ENCODE assay signal across 16 cellular contexts in genomic region chr20:20709858-20710257, GRCh38. TPM values are rescaled to one million over a fixed set of nuclear protein-coding genes. Genes with fewer than 3 reads are reported as not detected.
DNase-seq lines count a peak whose midpoint lies in the region; TF ChIP-seq lines count a peak whose summit lies in the region.
"Had no signal": no experiment of that assay in that cellular context is flagged by ENCODE, and none has a peak within 500 bp of the region (broad histone marks: within the 10 kb centered on the region; RNA-seq: fewer than 3 reads in every experiment).

No MANE protein-coding gene starts in this region.

- intact Hi-C loops in colonic mucosa (cut with DNase I) (no loop called here), testis (cut with DNase I; ENCODE audit: low total_unique reads) (no loop called here), sigmoid colon (cut with DNase I) (loop anchor here (5.0 to 10.0 kb wide), 2 partner anchors 415 to 592 kb away; partner anchors contain the start of genes KIZ and XRN2)
- intact Hi-C loops in activated T-helper 2 cell treated with anti-CD3 and anti-CD28 coated beads, Interferon-gamma antibody, Interleukin-2, Interleukin-4, amounts not matched to agents 10 μg/mL and 5 μg/mL and 100 μg/mL, durations not matched to agents 14 hours and 24 hours and 36 hours (cut with micrococcal nuclease), result loop anchor here (5.0 kb wide), 2 partner anchors 33 to 213 kb away; no protein-coding TSS in a partner anchor

- 75 to 80% methylated on average over 4 of the region's 4 CpGs for WGBS in testis, 2 donors
- WGBS in suprapubic skin, result 89% methylated on average over 4 of the region's 4 CpGs
- WGBS in sigmoid colon, 2 donors, result 44 to 81% methylated on average over 4 of the region's 4 CpGs

- peak overlapping the region; percentile 7 for H3K27ac Mint-ChIP-seq in activated CD4-positive, alpha-beta T cell treated with anti-CD3 and anti-CD28 coated beads, Interleukin-2, amount 10 ng/mL, durations not matched to agents 7 days and 5 days
- no peak overlapping the region for H3K27ac Mint-ChIP-seq in activated T-helper 2 cell treated with anti-CD3 and anti-CD28 coated beads, Interferon-gamma antibody, Interleukin-2, Interleukin-4, amounts not matched to agents 10 μg/mL and 5 μg/mL and 100 μg/mL, durations not matched to agents 14 hours and 24 hours and 36 hours
- H3K27ac Mint-ChIP-seq: memory B cell had no signal

- H3K9me3 ChIP-seq in colonic mucosa, result no peaks in the 10 kb centered on the region
- H3K9me3 ChIP-seq in muscle layer of duodenum (ENCODE audit: control insufficient read depth in 1 of 2, low read length in 2 of 2), result no peaks in the 10 kb centered on the region
- no peaks in the 10 kb centered on the region for H3K9me3 ChIP-seq in testis
- no peaks in the 10 kb centered on the region for H3K9me3 ChIP-seq in suprapubic skin
- H3K9me3 ChIP-seq in sigmoid colon, result no peaks in the 10 kb centered on the region

- H3K4me1 ChIP-seq in colonic mucosa, result no peaks in the 10 kb centered on the region
- H3K4me1 ChIP-seq in muscle layer of duodenum (ENCODE audit: control insufficient read depth in 1 of 2, insufficient read depth in 2 of 2, low read length in 2 of 2), result peaks cover 11 to 14% of the 10 kb centered on the region in 2 donors
- peaks cover 9% of the 10 kb centered on the region for H3K4me1 ChIP-seq in testis
- H3K4me1 ChIP-seq in suprapubic skin, result peaks cover 30% of the 10 kb centered on the region
- H3K4me1 ChIP-seq in sigmoid colon, result peaks cover 0 to 28% (median 26%) of the 10 kb centered on the region in 4 donors

- no peaks in the 10 kb centered on the region for H3K36me3 ChIP-seq in colonic mucosa
- H3K36me3 ChIP-seq in muscle layer of duodenum (ENCODE audit: control insufficient read depth in 1 of 2, insufficient read depth in 2 of 2, low read length in 2 of 2), result no peaks in the 10 kb centered on the region
- no peaks in the 10 kb centered on the region for H3K36me3 ChIP-seq in testis (ENCODE audit: low read depth, missing control alignments)
- no peaks in the 10 kb centered on the region for H3K36me3 ChIP-seq in suprapubic skin
- no peaks in the 10 kb centered on the region for H3K36me3 ChIP-seq in sigmoid colon

- H3K4me3 Mint-ChIP-seq in activated CD4-positive, alpha-beta T cell treated with anti-CD3 and anti-CD28 coated beads, Interleukin-2, amount 10 ng/mL, durations not matched to agents 7 days and 5 days, result no peak overlapping the region
- no peak overlapping the region for H3K4me3 Mint-ChIP-seq in activated T-helper 2 cell treated with anti-CD3 and anti-CD28 coated beads, Interferon-gamma antibody, Interleukin-2, Interleukin-4, amounts not matched to agents 10 μg/mL and 5 μg/mL and 100 μg/mL, durations not matched to agents 14 hours and 24 hours and 36 hours (ENCODE audit: low read depth)

- no peaks in the 10 kb centered on the region for H3K27me3 Mint-ChIP-seq in activated CD4-positive, alpha-beta T cell treated with anti-CD3 and anti-CD28 coated beads, Interleukin-2, amount 10 ng/mL, durations not matched to agents 7 days and 5 days
- no peaks in the 10 kb centered on the region for H3K27me3 Mint-ChIP-seq in activated T-helper 2 cell treated with anti-CD3 and anti-CD28 coated beads, Interferon-gamma antibody, Interleukin-2, Interleukin-4, amounts not matched to agents 10 μg/mL and 5 μg/mL and 100 μg/mL, durations not matched to agents 14 hours and 24 hours and 36 hours (ENCODE audit: low read depth)
- H3K27me3 Mint-ChIP-seq: activated T-cell treated with anti-CD3 and anti-CD28 coated beads, Interleukin-2, amount 50 U/mL, for 24 hours; memory B cell had no signal

- H3K9me3 Mint-ChIP-seq in activated CD4-positive, alpha-beta T cell treated with anti-CD3 and anti-CD28 coated beads, Interleukin-2, amount 10 ng/mL, durations not matched to agents 7 days and 5 days, result no peaks in the 10 kb centered on the region
- peaks cover 6% of the 10 kb centered on the region for H3K9me3 Mint-ChIP-seq in activated T-helper 2 cell treated with anti-CD3 and anti-CD28 coated beads, Interferon-gamma antibody, Interleukin-2, Interleukin-4, amounts not matched to agents 10 μg/mL and 5 μg/mL and 100 μg/mL, durations not matched to agents 14 hours and 24 hours and 36 hours
- H3K9me3 Mint-ChIP-seq: memory B cell had no signal

- H3K4me3 ChIP-seq in colonic mucosa (no peak overlapping the region), muscle layer of duodenum (ENCODE audit: low read depth in 1 of 2, low read length in 2 of 2) (peak overlapping the region in 1 of 2 donors; percentile 60), testis (no peak overlapping the region), suprapubic skin (no peak overlapping the region), sigmoid colon (no peak overlapping the region)

- TF ChIP-seq CTCF in colonic mucosa (IDR thresholded peaks at IDR 0.05) (no peak), testis (IDR thresholded peaks at IDR 0.05) (no peak), suprapubic skin (IDR thresholded peaks at IDR 0.05) (no peak), sigmoid colon (IDR thresholded peaks at IDR 0.05) (no peak)

- H3K36me3 Mint-ChIP-seq in activated CD4-positive, alpha-beta T cell treated with anti-CD3 and anti-CD28 coated beads, Interleukin-2, amount 10 ng/mL, durations not matched to agents 7 days and 5 days (ENCODE audit: low read depth), result peaks cover 13% of the 10 kb centered on the region
- peaks cover 29% of the 10 kb centered on the region for H3K36me3 Mint-ChIP-seq in activated T-helper 2 cell treated with anti-CD3 and anti-CD28 coated beads, Interferon-gamma antibody, Interleukin-2, Interleukin-4, amounts not matched to agents 10 μg/mL and 5 μg/mL and 100 μg/mL, durations not matched to agents 14 hours and 24 hours and 36 hours (ENCODE audit: low read depth)

- CTCF ChIA-PET in activated CD4-positive, alpha-beta T cell treated with anti-CD3 and anti-CD28 coated beads, Interleukin-2, amount 10 ng/mL, durations not matched to agents 7 days and 5 days (lab: Charles Lee), result no interaction called here

- peak overlapping the region in 1 of 2 donors; percentile 21 for H3K9ac ChIP-seq in colonic mucosa (ENCODE audit: low read depth in 2 of 2, low read length in 2 of 2)

- TF ChIP-seq EP300 in suprapubic skin (IDR thresholded peaks at IDR 0.05), result no peak
- no peak for TF ChIP-seq EP300 in sigmoid colon (IDR thresholded peaks at IDR 0.05)

- DNase-seq in activated CD4-positive, alpha-beta T cell treated with anti-CD3 and anti-CD28 coated beads, Interleukin-2, amount 10 ng/mL, durations not matched to agents 7 days and 5 days, result no peak
- no peak for DNase-seq in activated CD4-positive, alpha-beta T cell treated with anti-CD3 and anti-CD28 coated beads for 48 hours
- no peak for DNase-seq in colonic mucosa
- no peak for DNase-seq in testis
- no peak for DNase-seq in suprapubic skin (ENCODE audit: low spot score in 2 of 2)
- DNase-seq in activated T-helper 2 cell treated with anti-CD3 and anti-CD28 coated beads, Interferon-gamma antibody, Interleukin-2, Interleukin-4, amounts not matched to agents 10 μg/mL and 5 μg/mL and 100 μg/mL, durations not matched to agents 14 hours and 24 hours and 36 hours (ENCODE audit: low spot score), result no peak
- no peak for DNase-seq in sigmoid colon
- DNase-seq: activated T-cell treated with anti-CD3 and anti-CD28 coated beads, Interleukin-2, amount 50 U/mL, for 24 hours; C1 segment of cervical spinal cord; cerebellar nuclear complex; foreskin melanocyte; NCI-H2081 treated with DMSO at 0.1 percent for 48 hours; NCI-H524 treated with DMSO at 0.1 percent for 48 hours; stimulated activated CD4-positive, alpha-beta T cell treated with anti-CD3 and anti-CD28 coated beads, Interleukin-4, amount 100 ng/mL, for 4 hours had no signal

- H3K27me3 ChIP-seq in colonic mucosa (no peaks in the 10 kb centered on the region), muscle layer of duodenum (ENCODE audit: low read depth, low read length) (no peaks in the 10 kb centered on the region), testis (no peaks in the 10 kb centered on the region), suprapubic skin (no peaks in the 10 kb centered on the region), sigmoid colon (no peaks in the 10 kb centered on the region)

- POLR2A ChIA-PET in activated CD4-positive, alpha-beta T cell treated with anti-CD3 and anti-CD28 coated beads, Interleukin-2, amount 10 ng/mL, durations not matched to agents 7 days and 5 days (lab: Charles Lee), result no interaction called here

- H3K4me1 Mint-ChIP-seq in activated CD4-positive, alpha-beta T cell treated with anti-CD3 and anti-CD28 coated beads, Interleukin-2, amount 10 ng/mL, durations not matched to agents 7 days and 5 days, result peaks cover 31% of the 10 kb centered on the region
- peaks cover 33% of the 10 kb centered on the region for H3K4me1 Mint-ChIP-seq in activated T-helper 2 cell treated with anti-CD3 and anti-CD28 coated beads, Interferon-gamma antibody, Interleukin-2, Interleukin-4, amounts not matched to agents 10 μg/mL and 5 μg/mL and 100 μg/mL, durations not matched to agents 14 hours and 24 hours and 36 hours (ENCODE audit: low read depth)

- peak overlapping the region; percentile 85 for H3K27ac ChIP-seq in colonic mucosa
- peak overlapping the region; percentile 78 for H3K27ac ChIP-seq in muscle layer of duodenum (ENCODE audit: low read length)
- peak overlapping the region; percentile 12 to 42 for H3K27ac ChIP-seq in testis
- no peak overlapping the region for H3K27ac ChIP-seq in suprapubic skin
- H3K27ac ChIP-seq in sigmoid colon, result peak overlapping the region in 2 of 4 donors; percentile 1 to 95

- TF ChIP-seq POLR2A in testis (IDR thresholded peaks at IDR 0.05), result no peak
- TF ChIP-seq POLR2A in suprapubic skin (IDR thresholded peaks at IDR 0.05), result no peak
- TF ChIP-seq POLR2A in sigmoid colon (IDR thresholded peaks at IDR 0.05), result no peak

RNA-seq across cellular contexts. Expression of gene RALGAPA2, which starts 2.6 kb away (rescaled TPM):
- 10 to 100 TPM; 26.4 to 31.7 TPM for total RNA-seq in activated CD4-positive, alpha-beta T cell treated with anti-CD3 and anti-CD28 coated beads, Interleukin-2, amount 10 ng/mL, durations not matched to agents 7 days and 5 days
- total RNA-seq in colonic mucosa, result 10 to 100 TPM; 64.5 to 66.1 TPM
- total RNA-seq in testis, result 10 to 100 TPM; 59.2 to 61.5 TPM
- 26.9 TPM for polyA plus RNA-seq in testis (ENCODE audit: insufficient read depth, low read depth, low replicate concordance)
- total RNA-seq in suprapubic skin, result 10 to 100 TPM; 51.9 to 97.8 (median 72.0) TPM
- total RNA-seq in activated T-helper 2 cell treated with anti-CD3 and anti-CD28 coated beads, Interferon-gamma antibody, Interleukin-2, Interleukin-4, amounts not matched to agents 10 μg/mL and 5 μg/mL and 100 μg/mL, durations not matched to agents 14 hours and 24 hours and 36 hours, result 22.1 and 25.0 TPM in 2 replicates
- total RNA-seq in sigmoid colon, result 10 to 100 TPM; 17.7 to 19.9 (median 18.8) TPM
- 10 to 100 TPM in 2 of 3 donors, 1 to 10 TPM in 1; 8.4 to 23.2 (median 12.3) TPM for polyA plus RNA-seq in sigmoid colon

Comparison
In these comparisons a context has a peak if more than half of its experiments do, and no peak if none do; other contexts are left out.
1. intact Hi-C loops: an anchor here in activated T-helper 2 cell treated with anti-CD3 and anti-CD28 coated beads, Interferon-gamma antibody, Interleukin-2, Interleukin-4, amounts not matched to agents 10 μg/mL and 5 μg/mL and 100 μg/mL, durations not matched to agents 14 hours and 24 hours and 36 hours (5.0 kb wide) and sigmoid colon (5.0 to 10.0 kb wide); none called in colonic mucosa and testis.